Comparison of ENCODE assay signal across 14 cellular contexts in genomic region chr11:60916669-60917206, GRCh38. TPM values are rescaled to one million over a fixed set of nuclear protein-coding genes. Genes with fewer than 3 reads are reported as not detected.
DNase-seq lines count a peak whose midpoint lies in the region; ATAC-seq and TF ChIP-seq lines count a peak whose summit lies in the region.
"Had no signal": no experiment of that assay in that cellular context is flagged by ENCODE, and none has a peak within 500 bp of the region (broad histone marks: within the 10 kb centered on the region; RNA-seq: fewer than 3 reads in every experiment).

No MANE protein-coding gene starts in this region.

- H3K4me3 Mint-ChIP-seq in T-helper 1 cell treated with Interleukin-12 subunit alpha and Interleukin-12 subunit beta and Interleukin-4 antibody, amounts not matched to agents 30 μg/mL and 1 μg/mL, for 36 hours = peak overlapping the region; percentile 19
- H3K4me3 Mint-ChIP-seq in endothelial cell (ENCODE audit: unreplicated experiment) = peak overlapping the region; percentile 62

- H3K4me1 Mint-ChIP-seq in T-helper 1 cell treated with Interleukin-12 subunit alpha and Interleukin-12 subunit beta and Interleukin-4 antibody, amounts not matched to agents 30 μg/mL and 1 μg/mL, for 36 hours (ENCODE audit: low read depth) = peaks cover 37% of the 10 kb centered on the region
- H3K4me1 Mint-ChIP-seq in endothelial cell (ENCODE audit: unreplicated experiment) = peaks cover 41% of the 10 kb centered on the region

- peaks cover 23% of the 10 kb centered on the region for H3K36me3 Mint-ChIP-seq in T-helper 1 cell treated with Interleukin-12 subunit alpha and Interleukin-12 subunit beta and Interleukin-4 antibody, amounts not matched to agents 30 μg/mL and 1 μg/mL, for 36 hours (ENCODE audit: low read depth)
- H3K36me3 Mint-ChIP-seq in endothelial cell (ENCODE audit: low read depth, unreplicated experiment) = peaks cover 22% of the 10 kb centered on the region

- H3K4me1 ChIP-seq in OCI-LY3 (ENCODE audit: low read length) = peaks cover 58% of the 10 kb centered on the region
- H3K4me1 ChIP-seq in gastrocnemius medialis = peaks cover 60 to 64% of the 10 kb centered on the region in 2 donors

- H3K27ac Mint-ChIP-seq in T-helper 1 cell treated with Interleukin-12 subunit alpha and Interleukin-12 subunit beta and Interleukin-4 antibody, amounts not matched to agents 30 μg/mL and 1 μg/mL, for 36 hours = no peak overlapping the region
- H3K27ac Mint-ChIP-seq in endothelial cell (ENCODE audit: unreplicated experiment) = no peak overlapping the region

- peaks cover 62% of the 10 kb centered on the region for H3K79me2 ChIP-seq in OCI-LY3 (ENCODE audit: low read length)

- H3K27me3 ChIP-seq in OCI-LY3 (ENCODE audit: low read depth, low read length) (no peaks in the 10 kb centered on the region), gastrocnemius medialis (no peaks in the 10 kb centered on the region)
- H3K27me3 ChIP-seq: gastroesophageal sphincter, thyroid gland had no signal

- peak overlapping the region; percentile 73; the same call in 1 of the 2 replicates for H3K9ac ChIP-seq in OCI-LY3 (ENCODE audit: low read length)

- H3K9me3 ChIP-seq in OCI-LY3 (ENCODE audit: insufficient read depth, low read length) (no peaks in the 10 kb centered on the region), gastrocnemius medialis (no peaks in the 10 kb centered on the region)
- H3K9me3 ChIP-seq: gastroesophageal sphincter, thyroid gland had no signal

- H2AFZ ChIP-seq in OCI-LY3 (ENCODE audit: low read depth, low read length) = no peak overlapping the region

- in situ Hi-C loops in gastrocnemius medialis (cut with MboI; ENCODE audit: low sequenced_read_pairs in 4 of 4) = loop anchor here in 1 of 4 donors (25.0 kb wide), 1 partner anchor 246 kb away; the partner anchor contains the start of gene VPS37C

- peaks cover 43% of the 10 kb centered on the region for H4K20me1 ChIP-seq in OCI-LY3 (ENCODE audit: insufficient read depth, low read length)

- no peak for ATAC-seq in gastrocnemius medialis
- ATAC-seq in HG02571 (IDR thresholded peaks at IDR 0.05; ENCODE audit: unreplicated experiment) = no peak
- no peak for ATAC-seq in GM21576 (IDR thresholded peaks at IDR 0.05; ENCODE audit: unreplicated experiment)
- ATAC-seq: gastroesophageal sphincter, sciatic nerve had no signal

- H3K36me3 ChIP-seq in OCI-LY3 (replicated peaks; ENCODE audit: low read depth, low read length) = peaks cover 52% of the 10 kb centered on the region
- H3K36me3 ChIP-seq in gastrocnemius medialis = peaks cover 0 to 23% of the 10 kb centered on the region in 2 donors

- TF ChIP-seq CTCF in OCI-LY3 (IDR thresholded peaks at IDR 0.05; ENCODE audit: low read depth, low read length) (no peak), endothelial cell (IDR thresholded peaks at IDR 0.05; ENCODE audit: unreplicated experiment) (no peak), gastrocnemius medialis (IDR thresholded peaks at IDR 0.05 in 4 of 5, conservative IDR thresholded peaks at IDR 0.05 in 1 of 5) (no peak)

- no peak overlapping the region for H3K4me3 ChIP-seq in OCI-LY3 (ENCODE audit: low read length)
- no peak overlapping the region for H3K4me3 ChIP-seq in gastrocnemius medialis
- H3K4me3 ChIP-seq: gastroesophageal sphincter, thyroid gland had no signal

- intact Hi-C loops in gastrocnemius medialis (cut with DNase I; ENCODE audit: low total_unique reads) (no loop called here), posterior vena cava (cut with DNase I) (no loop called here)

- DNase-seq in T-helper 1 cell (no peak), endothelial cell (ENCODE audit: low spot score) (no peak), gastrocnemius medialis (no peak), posterior vena cava (ENCODE audit: low spot score) (no peak)
- DNase-seq: NCI-H2227 treated with DMSO at 0.1 percent for 48 hours had no signal

- H3K27ac ChIP-seq in OCI-LY3 (ENCODE audit: low read length) (no peak overlapping the region), gastrocnemius medialis (peak overlapping the region; percentile 64 to 96 (median 93))

- H3K9me3 Mint-ChIP-seq in T-helper 1 cell treated with Interleukin-12 subunit alpha and Interleukin-12 subunit beta and Interleukin-4 antibody, amounts not matched to agents 30 μg/mL and 1 μg/mL, for 36 hours = no peaks in the 10 kb centered on the region
- no peaks in the 10 kb centered on the region for H3K9me3 Mint-ChIP-seq in endothelial cell (ENCODE audit: unreplicated experiment)

- TF ChIP-seq POLR2A in gastrocnemius medialis (IDR thresholded peaks at IDR 0.05) = no peak

- no peaks in the 10 kb centered on the region for H3K27me3 Mint-ChIP-seq in T-helper 1 cell treated with Interleukin-12 subunit alpha and Interleukin-12 subunit beta and Interleukin-4 antibody, amounts not matched to agents 30 μg/mL and 1 μg/mL, for 36 hours (ENCODE audit: low read depth)
- peaks cover 16% of the 10 kb centered on the region for H3K27me3 Mint-ChIP-seq in endothelial cell (ENCODE audit: unreplicated experiment)

- peak overlapping the region; percentile 98 for H3K4me2 ChIP-seq in OCI-LY3 (ENCODE audit: low read length)

RNA-seq across cellular contexts. Expression of gene TMEM109, which starts 2.8 kb away (rescaled TPM):
- total RNA-seq in endothelial cell (ENCODE audit: unreplicated experiment) = 95.1 TPM
- total RNA-seq in gastrocnemius medialis = 100 to 1,000 TPM in 2 of 4 donors, 10 to 100 TPM in 2; 56.5 to 105 (median 82.6) TPM
- total RNA-seq in posterior vena cava = 100 to 1,000 TPM; 118 to 125 TPM

RNA-seq across cellular contexts. Expression of gene TMEM132A, which starts 7.5 kb away (rescaled TPM):
- 164 TPM for total RNA-seq in endothelial cell (ENCODE audit: unreplicated experiment)
- total RNA-seq in gastrocnemius medialis = 1 to 10 TPM; 2.5 to 3.7 (median 3.1) TPM
- 1 to 10 TPM; 5.4 to 7.7 TPM for total RNA-seq in posterior vena cava

RNA-seq across cellular contexts. Expression of gene PRPF19, which starts 10.4 kb away (rescaled TPM):
- 163 TPM for total RNA-seq in endothelial cell (ENCODE audit: unreplicated experiment)
- total RNA-seq in gastrocnemius medialis = 10 to 100 TPM; 55.5 to 75.6 (median 71.9) TPM
- 10 to 100 TPM; 47.6 to 50.9 TPM for total RNA-seq in posterior vena cava

RNA-seq across cellular contexts. Expression of gene SLC15A3, which starts 35.2 kb away (rescaled TPM):
- 0.62 TPM for total RNA-seq in endothelial cell (ENCODE audit: unreplicated experiment)
- total RNA-seq in gastrocnemius medialis = 1 to 10 TPM; 2.8 to 6.9 (median 6.0) TPM
- total RNA-seq in posterior vena cava = 10 to 100 TPM; 27.4 to 29.3 TPM

RNA-seq across cellular contexts. Expression of gene ZP1, which starts 49.4 kb away (rescaled TPM):
- total RNA-seq in endothelial cell (ENCODE audit: unreplicated experiment) (not detected), gastrocnemius medialis (not detected), posterior vena cava (not detected)
- total RNA-seq: astrocyte, gastroesophageal sphincter, kidney epithelial cell, thyroid gland had no signal

Comparison
In these comparisons a context has a peak if more than half of its experiments do, and no peak if none do; other contexts are left out.
1. RNA of gene TMEM132A, which starts 7.5 kb away (total RNA-seq): 164 TPM in endothelial cell (single experiment); 5.4 to 7.7 TPM in posterior vena cava and 2.5 to 3.7 TPM in gastrocnemius medialis; every median in the first group is over 10 times any median in the second.